9 cellular contexts compared by ENCODE assay signal in the genomic region with DNA sequence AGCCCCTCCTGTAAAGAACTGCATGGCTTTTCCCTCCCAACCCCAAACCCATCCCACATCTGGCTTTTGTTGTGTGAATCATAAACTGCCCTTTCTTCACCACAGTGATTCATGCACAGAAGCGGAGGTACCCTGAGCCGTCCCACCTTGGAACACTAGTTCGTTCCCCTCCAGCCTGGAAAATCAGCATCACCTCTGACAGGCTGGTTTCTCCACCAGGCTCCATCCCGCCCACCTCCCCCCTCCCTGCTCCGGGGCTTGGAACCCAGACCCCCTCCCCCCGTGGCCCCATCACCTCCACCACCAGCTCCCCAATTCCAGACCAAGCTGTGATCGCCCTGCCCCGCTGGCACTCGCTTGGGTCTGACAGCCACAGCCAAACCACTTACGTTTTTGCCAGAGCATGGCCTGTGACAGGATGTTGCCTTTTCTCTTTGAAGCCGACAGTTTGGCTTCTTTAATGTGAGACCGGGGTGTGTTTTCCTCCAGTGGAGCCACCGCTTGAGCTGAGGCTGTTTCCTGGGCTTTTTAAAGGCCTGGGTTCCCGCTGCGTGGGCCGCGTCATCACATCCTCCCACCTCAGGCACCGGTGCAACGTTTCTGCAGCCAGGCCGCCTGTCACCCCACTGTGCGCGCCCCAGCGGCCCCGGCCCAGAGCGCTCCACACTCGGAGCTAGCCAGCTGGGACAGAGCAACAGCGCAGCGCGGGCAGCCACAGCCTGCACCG. TPM values are rescaled to one million over a fixed set of nuclear protein-coding genes. Genes with fewer than 3 reads are reported as not detected.
DNase-seq lines count a peak whose midpoint lies in the region; ATAC-seq and TF ChIP-seq lines count a peak whose summit lies in the region.
"Had no signal": no experiment of that assay in that cellular context is flagged by ENCODE, and none has a peak within 500 bp of the region (broad histone marks: within the 10 kb centered on the region; RNA-seq: fewer than 3 reads in every experiment).

A gene with protein sequence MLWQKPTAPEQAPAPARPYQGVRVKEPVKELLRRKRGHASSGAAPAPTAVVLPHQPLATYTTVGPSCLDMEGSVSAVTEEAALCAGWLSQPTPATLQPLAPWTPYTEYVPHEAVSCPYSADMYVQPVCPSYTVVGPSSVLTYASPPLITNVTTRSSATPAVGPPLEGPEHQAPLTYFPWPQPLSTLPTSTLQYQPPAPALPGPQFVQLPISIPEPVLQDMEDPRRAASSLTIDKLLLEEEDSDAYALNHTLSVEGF (minus strand): TSS at position 503 of the 727 bp plus-strand sequence. CDS start 98 bp downstream, at position 405.

- DNase-seq in GM10248 (ENCODE audit: extremely low spot score): peak; percentile 78
- peak; percentile 91 for DNase-seq in GM23248
- peak; percentile 95 for DNase-seq in OCI-LY7 (ENCODE audit: low spot score)
- peak; percentile 84 for DNase-seq in activated naive CD8-positive, alpha-beta T cell treated with anti-CD3 and anti-CD28 coated beads for 36 hours
- no peak for DNase-seq in omental fat pad (ENCODE audit: low spot score)
- no peak for DNase-seq in BE2C
- DNase-seq in NCI-H1417 treated with DMSO at 0.1 percent for 48 hours (lab: John Stamatoyannopoulos, UW): no peak
- DNase-seq in MV-4-11 (lab: John Stamatoyannopoulos, UW): no peak

- peaks cover 4% of the 10 kb centered on the region for H3K36me3 Mint-ChIP-seq in activated naive CD8-positive, alpha-beta T cell treated with anti-CD3 and anti-CD28 coated beads for 36 hours

- H3K4me1 ChIP-seq in GM23248 (ENCODE audit: insufficient read depth): peaks cover 10% of the 10 kb centered on the region; the same call in 1 of the 2 replicates
- peaks cover 74% of the 10 kb centered on the region for H3K4me1 ChIP-seq in OCI-LY7 (ENCODE audit: insufficient read depth, low read length, poor library complexity, severe bottlenecking)
- H3K4me1 ChIP-seq in BE2C: no peaks in the 10 kb centered on the region

- peak within 1 kb of the TSS; percentile 9; the same call in 1 of the 2 replicates for H3K27ac ChIP-seq in GM23248
- peak within 1 kb of the TSS; percentile 96 for H3K27ac ChIP-seq in OCI-LY7 (ENCODE audit: low read depth, low read length, poor library complexity, severe bottlenecking)

- BruUV-seq in OCI-LY7 (replicated peaks; lab: Mats Ljungman, UMichigan): no TSS peak

- H3F3A ChIP-seq in GM23248 (ENCODE audit: insufficient read depth): no peaks in the 10 kb centered on the region

- in situ Hi-C loops in GM23248 (cut with MboI): no loop called here

- H2AFZ ChIP-seq in GM23248: peak within 1 kb of the TSS; percentile 60
- peak within 1 kb of the TSS; percentile 63; the same call in 1 of the 2 replicates for H2AFZ ChIP-seq in OCI-LY7 (ENCODE audit: low read length)

- peak; percentile 50 for ATAC-seq in omental fat pad (ENCODE audit: low FRiP score)

- CTCF ChIA-PET in GM10248 (lab: Yijun Ruan, JAX): interaction anchor here (1.1 to 32.6 kb wide), 8 partner anchors 9 to 96 kb away, joined by 3 to 636 read pairs (median 6); no protein-coding TSS in a partner anchor
- CTCF ChIA-PET in OCI-LY7 (lab: Charles Lee; ENCODE audit: unreplicated experiment): interaction anchor here (0.7 to 2.5 kb wide), 8 partner anchors 9 to 58 kb away, joined by 3 to 9 read pairs (median 4); no protein-coding TSS in a partner anchor

- H3K27me3 ChIP-seq in GM23248 (replicated peaks; ENCODE audit: insufficient read depth) (peaks cover 5% of the 10 kb centered on the region), BE2C (peaks cover 12% of the 10 kb centered on the region; the same call in 1 of the 2 replicates)

- 27 to 29% methylated on average over 27 of the region's 30 CpGs for WGBS in GM23248 (ENCODE audit: low coverage in 1 of 2, low lambda C conversion rate in 2 of 2, missing lambda C conversion rate in 2 of 2), 2 experiments

- intact Hi-C loops in OCI-LY7 (cut with micrococcal nuclease; ENCODE audit: unreplicated experiment): loop anchor here (1.0 to 5.0 kb wide), 5 partner anchors 11 to 202 kb away; no protein-coding TSS in a partner anchor

- H3K4me2 ChIP-seq in GM23248 (ENCODE audit: unreplicated experiment): peak within 1 kb of the TSS; percentile 61
- H3K4me2 ChIP-seq in OCI-LY7 (ENCODE audit: low read length): peak within 1 kb of the TSS; percentile 96

- POLR2A ChIA-PET in GM10248 (lab: Yijun Ruan, JAX): interaction anchor here (0.6 to 2.8 kb wide), 6 partner anchors 12 to 130 kb away, joined by 3 to 21 read pairs (median 5); no protein-coding TSS in a partner anchor
- POLR2A ChIA-PET in OCI-LY7 (lab: Charles Lee): interaction anchor here (0.7 to 24.8 kb wide), 21 partner anchors 11 to 316 kb away, joined by 3 to 577 read pairs (median 6); no protein-coding TSS in a partner anchor

- H3K9me3 Mint-ChIP-seq in activated naive CD8-positive, alpha-beta T cell treated with anti-CD3 and anti-CD28 coated beads for 36 hours: no peaks in the 10 kb centered on the region

- H3K79me2 ChIP-seq in GM23248 (ENCODE audit: insufficient read depth) (no peaks in the 10 kb centered on the region), OCI-LY7 (ENCODE audit: insufficient read depth, low read depth, low read length) (peaks cover 72% of the 10 kb centered on the region)

- H4K20me1 ChIP-seq in GM23248 (ENCODE audit: insufficient read depth): no peaks in the 10 kb centered on the region
- H4K20me1 ChIP-seq in OCI-LY7 (ENCODE audit: insufficient read depth, low read length): peaks cover 28% of the 10 kb centered on the region; the same call in 1 of the 2 replicates

- peak within 1 kb of the TSS; percentile 77 for H3K4me3 Mint-ChIP-seq in activated naive CD8-positive, alpha-beta T cell treated with anti-CD3 and anti-CD28 coated beads for 36 hours

- peaks cover 63% of the 10 kb centered on the region for H3K4me1 Mint-ChIP-seq in activated naive CD8-positive, alpha-beta T cell treated with anti-CD3 and anti-CD28 coated beads for 36 hours

- H3K9ac ChIP-seq in GM23248: peak within 1 kb of the TSS; percentile 54

- no peaks in the 10 kb centered on the region for H3K36me3 ChIP-seq in GM23248 (ENCODE audit: low read depth)
- H3K36me3 ChIP-seq in OCI-LY7 (ENCODE audit: insufficient read depth, low read length): peaks cover 49% of the 10 kb centered on the region
- no peaks in the 10 kb centered on the region for H3K36me3 ChIP-seq in BE2C

- no peaks in the 10 kb centered on the region for H3K9me3 ChIP-seq in GM23248 (ENCODE audit: low read depth)
- no peaks in the 10 kb centered on the region; the same call in 1 of the 2 replicates for H3K9me3 ChIP-seq in OCI-LY7 (ENCODE audit: low read length)
- H3K9me3 ChIP-seq in BE2C: no peaks in the 10 kb centered on the region

- H3K9me2 ChIP-seq in GM23248 (ENCODE audit: insufficient read depth) (no peaks in the 10 kb centered on the region), OCI-LY7 (ENCODE audit: insufficient read depth, low read length) (no peaks in the 10 kb centered on the region)

- H3K27ac Mint-ChIP-seq in activated naive CD8-positive, alpha-beta T cell treated with anti-CD3 and anti-CD28 coated beads for 36 hours: peak within 1 kb of the TSS; percentile 99

- no peak for TF ChIP-seq CTCF in GM10248 (IDR thresholded peaks at IDR 0.05; ENCODE audit: control extremely low read depth, extremely low read depth, low read depth, missing control alignments)
- TF ChIP-seq CTCF in OCI-LY7 (conservative IDR thresholded peaks at IDR 0.05; ENCODE audit: low read length): no peak
- no peak for TF ChIP-seq CTCF in omental fat pad (IDR thresholded peaks at IDR 0.05)
- no peak for TF ChIP-seq CTCF in BE2C (IDR thresholded peaks at IDR 0.05; ENCODE audit: low read depth, low read length)

- H3K4me3 ChIP-seq in GM23248: peak within 1 kb of the TSS; percentile 56
- peak within 1 kb of the TSS; percentile 92 for H3K4me3 ChIP-seq in OCI-LY7 (ENCODE audit: low read depth, low read length, poor library complexity, severe bottlenecking)
- no peak within 1 kb of the TSS for H3K4me3 ChIP-seq in BE2C (ENCODE audit: low read depth, low read length)

- H3K27me3 Mint-ChIP-seq in activated naive CD8-positive, alpha-beta T cell treated with anti-CD3 and anti-CD28 coated beads for 36 hours: no peaks in the 10 kb centered on the region

RNA-seq across cellular contexts. Expression of the gene that starts here (rescaled TPM):
- 0.11 TPM in 1 of 2 replicates, not detected in the other for total RNA-seq in GM23248 (2014; rRNA removed; shearing (Covaris generic))
- polyA plus RNA-seq in GM23248 (2016; fragmentation: Nextera tagmentation; extraction: Ambion mirVana): 0.09 and 0.16 TPM in 2 replicates
- total RNA-seq in OCI-LY7 (2014; rRNA removed; shearing (Covaris generic)): 56.4 and 86.1 TPM in 2 replicates
- total RNA-seq in OCI-LY7 (2022) (285 and 315 TPM in 2 replicates), omental fat pad (1 to 10 TPM in 2 of 4 donors, under 1 TPM in 1, not detected in 1; 0.69 to 2.2 (median 1.9) TPM)
- 1 to 10 TPM; 3.0 to 3.5 TPM for total RNA-seq in activated naive CD8-positive, alpha-beta T cell treated with anti-CD3 and anti-CD28 coated beads for 36 hours
- not detected for polyA plus RNA-seq in BE2C (2012; ENCODE audit: insufficient read depth, insufficient read length, low read depth)
- total RNA-seq: skeletal muscle tissue had no signal

Comparison
In these comparisons a context has a peak if more than half of its experiments do, and no peak if none do; other contexts are left out.
1. RNA of the gene that starts here (total RNA-seq): 56.4 to 315 TPM in OCI-LY7; 3.0 to 3.5 TPM in activated naive CD8-positive, alpha-beta T cell treated with anti-CD3 and anti-CD28 coated beads for 36 hours, 0.69 to 2.2 TPM in omental fat pad and 0.11 TPM in GM23248; every median in the first group is over 10 times any median in the second.
2. Peak in DNase-seq, H3K4me3 ChIP-seq, H3K27ac ChIP-seq, H3K9ac ChIP-seq and H3K4me2 ChIP-seq in GM23248; RNA of the gene not detected or under 1 TPM.
3. DNase-seq: peak in GM10248 (single experiment), OCI-LY7 (single experiment) and activated naive CD8-positive, alpha-beta T cell treated with anti-CD3 and anti-CD28 coated beads for 36 hours (single experiment); none in omental fat pad (single experiment), BE2C (single experiment), NCI-H1417 treated with DMSO at 0.1 percent for 48 hours (single experiment) and MV-4-11 (single experiment).